ENCODE assay signal across 17 cellular contexts in genomic region chr1:167762061-167762746, GRCh38. TPM values are rescaled to one million over a fixed set of nuclear protein-coding genes. Genes with fewer than 3 reads are reported as not detected.
A peak's percentile ranks its signal among the peaks of the same experiment; 100 is the strongest.
DNase-seq lines count a peak whose midpoint lies in the region; ATAC-seq and TF ChIP-seq lines count a peak whose summit lies in the region.
"Had no signal": no experiment of that assay in that cellular context is flagged by ENCODE, and none has a peak within 500 bp of the region (broad histone marks: within the 10 kb centered on the region; RNA-seq: fewer than 3 reads in every experiment).

No MANE protein-coding gene starts in this region.

- no peak overlapping the region for H3K4me3 ChIP-seq in BLaER1 treated with 17β-estradiol and CSF1 and Interleukin-3, amounts not matched to agents 10 nM and 100 nM
- H3K4me3 ChIP-seq in CD4-positive, CD25-positive, alpha-beta regulatory T cell (ENCODE audit: low read depth, low read length) = no peak overlapping the region
- H3K4me3 ChIP-seq: dorsolateral prefrontal cortex, esophagus squamous epithelium, lower lobe of right lung, sigmoid colon had no signal

- in situ Hi-C loops in ACHN (cut with HindIII; ENCODE audit: low pct_ligation_motif_present, low pct_unique_long_range_greater_than_20kb, low sequenced_read_pairs) = no loop called here

- no peaks in the 10 kb centered on the region for H3K27me3 Mint-ChIP-seq in CD4-positive, CD25-positive, alpha-beta regulatory T cell
- no peaks in the 10 kb centered on the region for H3K27me3 Mint-ChIP-seq in activated T-helper 17 cell treated with anti-CD3 and anti-CD28 coated beads, Interleukin-2, amount 50 U/mL, for 72 hours
- no peaks in the 10 kb centered on the region for H3K27me3 Mint-ChIP-seq in glutamatergic neuron (ENCODE audit: unreplicated experiment)

- peaks cover 7 to 20% (median 9%) of the 10 kb centered on the region in 4 donors for H3K4me1 Mint-ChIP-seq in CD4-positive, CD25-positive, alpha-beta regulatory T cell
- H3K4me1 Mint-ChIP-seq in activated T-helper 17 cell treated with anti-CD3 and anti-CD28 coated beads, Interleukin-2, amount 50 U/mL, for 72 hours = peaks cover 19% of the 10 kb centered on the region
- H3K4me1 Mint-ChIP-seq in glutamatergic neuron (ENCODE audit: low read depth, unreplicated experiment) = peaks cover 31% of the 10 kb centered on the region

- peaks cover 0 to 14% (median 0%) of the 10 kb centered on the region in 11 experiments; a peak in 5 of 22 replicates for H3K9me3 ChIP-seq in BLaER1 treated with 17β-estradiol and CSF1 and Interleukin-3, amounts not matched to agents 10 nM and 100 nM (replicated peaks in 1 of 11)
- H3K9me3 ChIP-seq in CD4-positive, CD25-positive, alpha-beta regulatory T cell (ENCODE audit: control insufficient read depth in 2 of 2, low read length in 2 of 2) = no peaks in the 10 kb centered on the region
- H3K9me3 ChIP-seq: esophagus squamous epithelium, lower lobe of right lung, sigmoid colon had no signal

- peaks cover 4 to 40% (median 26%) of the 10 kb centered on the region in 11 experiments; a peak in 21 of 22 replicates for H3K36me3 ChIP-seq in BLaER1 treated with 17β-estradiol and CSF1 and Interleukin-3, amounts not matched to agents 10 nM and 100 nM
- H3K36me3 ChIP-seq in CD4-positive, CD25-positive, alpha-beta regulatory T cell (ENCODE audit: control insufficient read depth, insufficient read depth, low read length) = no peaks in the 10 kb centered on the region

- peaks cover 0 to 2% (median 0%) of the 10 kb centered on the region in 7 donors for H3K9me3 Mint-ChIP-seq in CD4-positive, CD25-positive, alpha-beta regulatory T cell
- no peaks in the 10 kb centered on the region for H3K9me3 Mint-ChIP-seq in activated T-helper 17 cell treated with anti-CD3 and anti-CD28 coated beads, Interleukin-2, amount 50 U/mL, for 72 hours
- peaks cover 2% of the 10 kb centered on the region for H3K9me3 Mint-ChIP-seq in glutamatergic neuron (ENCODE audit: unreplicated experiment)
- H3K9me3 Mint-ChIP-seq: immature natural killer cell had no signal

- peak overlapping the region in 4 of 11 experiments; percentile 5 to 30 (median 15); a peak in 4 of 22 replicates for H3K27ac ChIP-seq in BLaER1 treated with 17β-estradiol and CSF1 and Interleukin-3, amounts not matched to agents 10 nM and 100 nM
- H3K27ac ChIP-seq in CD4-positive, CD25-positive, alpha-beta regulatory T cell (ENCODE audit: insufficient read depth, low read length, poor library complexity, severe bottlenecking) = no peak overlapping the region
- H3K27ac ChIP-seq: dorsolateral prefrontal cortex, esophagus squamous epithelium, lower lobe of right lung, parathyroid adenoma, sigmoid colon had no signal

- H3K4me2 ChIP-seq in BLaER1 treated with 17β-estradiol and CSF1 and Interleukin-3, amounts not matched to agents 10 nM and 100 nM = peak overlapping the region; percentile 54 to 80 (median 65)

- peak in 2 of 3 donors; percentile 25 to 26 for DNase-seq in CD4-positive, CD25-positive, alpha-beta regulatory T cell
- DNase-seq in glutamatergic neuron = no peak
- no peak for DNase-seq in ACHN
- DNase-seq in NCI-H748 treated with DMSO at 0.1 percent for 48 hours (lab: John Stamatoyannopoulos, UW) = no peak
- DNase-seq: DMS153, dorsolateral prefrontal cortex, esophagus squamous epithelium, head of caudate nucleus, immature natural killer cell, lower lobe of right lung, NCI-H2081, NCI-H446 treated with DMSO at 0.1 percent for 48 hours, sigmoid colon had no signal

- H4K20me1 ChIP-seq in BLaER1 treated with 17β-estradiol and CSF1 and Interleukin-3, amounts not matched to agents 10 nM and 100 nM = peaks cover 0 to 39% (median 6%) of the 10 kb centered on the region in 11 experiments; a peak in 12 of 22 replicates

- no peaks in the 10 kb centered on the region for H3K27me3 ChIP-seq in BLaER1 treated with 17β-estradiol and CSF1 and Interleukin-3, amounts not matched to agents 10 nM and 100 nM
- H3K27me3 ChIP-seq in CD4-positive, CD25-positive, alpha-beta regulatory T cell (ENCODE audit: control insufficient read depth, insufficient read depth, low read length) = no peaks in the 10 kb centered on the region
- H3K27me3 ChIP-seq: esophagus squamous epithelium, sigmoid colon had no signal

- peak overlapping the region in 1 of 3 donors; percentile 72 for H3K27ac Mint-ChIP-seq in CD4-positive, CD25-positive, alpha-beta regulatory T cell
- peak overlapping the region; percentile 2 for H3K27ac Mint-ChIP-seq in activated T-helper 17 cell treated with anti-CD3 and anti-CD28 coated beads, Interleukin-2, amount 50 U/mL, for 72 hours
- peak overlapping the region; percentile 81 for H3K27ac Mint-ChIP-seq in glutamatergic neuron (ENCODE audit: unreplicated experiment)

- no peak for TF ChIP-seq CTCF in glutamatergic neuron (IDR thresholded peaks at IDR 0.05; ENCODE audit: partially characterized antibody, unreplicated experiment)

- H3K36me3 Mint-ChIP-seq in CD4-positive, CD25-positive, alpha-beta regulatory T cell = peaks cover 8% of the 10 kb centered on the region
- H3K36me3 Mint-ChIP-seq in activated T-helper 17 cell treated with anti-CD3 and anti-CD28 coated beads, Interleukin-2, amount 50 U/mL, for 72 hours (ENCODE audit: low read depth) = no peaks in the 10 kb centered on the region
- no peaks in the 10 kb centered on the region for H3K36me3 Mint-ChIP-seq in glutamatergic neuron (ENCODE audit: unreplicated experiment)

- peaks cover 43 to 61% (median 56%) of the 10 kb centered on the region in 10 experiments for H3K4me1 ChIP-seq in BLaER1 treated with 17β-estradiol and CSF1 and Interleukin-3, amounts not matched to agents 10 nM and 100 nM
- peaks cover 4% of the 10 kb centered on the region for H3K4me1 ChIP-seq in CD4-positive, CD25-positive, alpha-beta regulatory T cell (ENCODE audit: control insufficient read depth, insufficient read depth, low read length, poor library complexity, severe bottlenecking)
- H3K4me1 ChIP-seq: parathyroid adenoma had no signal

- peak overlapping the region in 1 of 4 donors; percentile 12 for H3K4me3 Mint-ChIP-seq in CD4-positive, CD25-positive, alpha-beta regulatory T cell
- H3K4me3 Mint-ChIP-seq in activated T-helper 17 cell treated with anti-CD3 and anti-CD28 coated beads, Interleukin-2, amount 50 U/mL, for 72 hours = no peak overlapping the region
- peak overlapping the region; percentile 57 for H3K4me3 Mint-ChIP-seq in glutamatergic neuron (ENCODE audit: unreplicated experiment)
- H3K4me3 Mint-ChIP-seq: immature natural killer cell had no signal

- peak; percentile 71 to 73 for ATAC-seq in CD4-positive, CD25-positive, alpha-beta regulatory T cell (ENCODE audit: low read depth in 2 of 2)
- peak; percentile 21 for ATAC-seq in activated T-helper 17 cell treated with anti-CD3 and anti-CD28 coated beads, Interleukin-2, amount 50 U/mL, for 72 hours (replicated peaks)
- ATAC-seq in GM18520 (IDR thresholded peaks at IDR 0.05; ENCODE audit: unreplicated experiment) = no peak

- no peak overlapping the region for H3K9ac ChIP-seq in BLaER1 treated with 17β-estradiol and CSF1 and Interleukin-3, amounts not matched to agents 10 nM and 100 nM
- H3K9ac ChIP-seq: parathyroid adenoma had no signal

RNA-seq across cellular contexts. Expression of gene MPZL1, which starts 40.4 kb away (rescaled TPM):
- 3.3 TPM for total RNA-seq in CD4-positive, CD25-positive, alpha-beta regulatory T cell
- 10 to 100 TPM in 1 of 4 donors, 1 to 10 TPM in 3; 6.5 to 10.0 (median 9.2) TPM for polyA plus RNA-seq in CD4-positive, CD25-positive, alpha-beta regulatory T cell
- 10 to 100 TPM; 24.4 to 27.0 TPM for total RNA-seq in activated T-helper 17 cell treated with anti-CD3 and anti-CD28 coated beads, Interleukin-2, amount 50 U/mL, for 72 hours
- 149 TPM for total RNA-seq in glutamatergic neuron (ENCODE audit: unreplicated experiment)

Comparison
In these comparisons a context has a peak if more than half of its experiments do, and no peak if none do; other contexts are left out.
1. DNase-seq: peak in CD4-positive, CD25-positive, alpha-beta regulatory T cell (2 of 3); none in glutamatergic neuron (single experiment), ACHN (single experiment) and NCI-H748 treated with DMSO at 0.1 percent for 48 hours (single experiment).